Comparison of ENCODE assay signal across 21 cellular contexts in genomic region chr6:17410281-17410680, GRCh38.
"Had no signal": no experiment of that assay in that cellular context is flagged by ENCODE, and none has a peak within 500 bp of the region (broad histone marks: within the 10 kb centered on the region; RNA-seq: fewer than 3 reads in every experiment).

No MANE protein-coding gene starts in this region.

- H3K27me3 ChIP-seq: colonic mucosa, esophagus muscularis mucosa, foreskin keratinocyte, heart right ventricle, left lung had no signal

- DNase-seq: colonic mucosa; cortex of kidney; effector CD8-positive, alpha-beta T cell; effector memory CD8-positive, alpha-beta T cell; foreskin keratinocyte; glutamatergic neuron; head of caudate nucleus; heart right ventricle; hippocampal formation; left cardiac atrium; left lung; left ventricle myocardium superior; lower lobe of right lung; mesenchymal stem cell; mucosa of descending colon; naive B cell had no signal

- H3K9me3 ChIP-seq: colonic mucosa, esophagus muscularis mucosa, lower lobe of right lung, mucosa of descending colon had no signal

- H3K36me3 ChIP-seq: colonic mucosa, esophagus muscularis mucosa, heart right ventricle, left lung, lower lobe of right lung had no signal

- H3K27ac ChIP-seq: colonic mucosa, esophagus muscularis mucosa, foreskin keratinocyte, heart right ventricle, left lung, lower lobe of right lung had no signal

- H3K4me1 ChIP-seq: colonic mucosa, left lung, lower lobe of right lung had no signal

- H3K4me3 ChIP-seq: colonic mucosa, esophagus muscularis mucosa, heart right ventricle, left lung, lower lobe of right lung, mucosa of descending colon had no signal

- ATAC-seq: effector memory CD8-positive, alpha-beta T cell; foreskin keratinocyte; heart right ventricle; left cardiac atrium; left lung; left ventricle myocardium superior; lower lobe of right lung; mucosa of descending colon had no signal

- FAIRE-seq: endothelial cell of umbilical vein, frontal cortex, islet of Langerhans, keratinocyte had no signal
